In the genomic region with DNA sequence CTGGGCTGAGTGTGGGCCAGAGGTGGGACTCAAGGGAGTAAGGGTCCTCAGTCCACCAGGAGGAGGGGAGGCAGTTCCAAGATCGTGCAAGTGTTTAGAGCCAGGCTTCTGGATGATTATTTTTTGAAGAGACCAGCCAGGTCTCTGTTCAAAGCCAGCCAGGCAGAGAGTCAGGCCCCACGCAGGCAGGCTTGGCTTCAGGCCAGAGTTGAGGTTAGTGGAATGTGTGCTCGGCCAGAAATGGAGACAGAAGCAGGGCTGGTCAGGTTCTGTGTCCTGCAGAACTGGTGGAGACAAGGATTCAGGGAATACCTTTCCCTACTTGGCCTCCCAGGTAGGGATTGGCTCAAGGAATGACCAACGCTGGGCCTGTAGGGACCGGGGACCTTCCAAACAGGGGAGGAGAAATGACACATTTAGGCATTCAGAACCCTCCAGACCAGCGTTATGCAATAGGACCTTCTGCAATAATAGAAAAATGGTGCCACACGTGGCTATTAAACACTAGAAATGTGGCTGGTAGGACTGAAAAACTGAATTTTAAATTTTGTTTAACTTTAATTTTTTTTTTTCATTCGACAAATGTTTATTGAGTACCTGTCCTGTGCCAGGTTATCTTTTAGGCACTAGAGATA, we compare ENCODE assay signal across 15 cellular contexts.
DNase-seq lines count a peak whose midpoint lies in the region; ATAC-seq and TF ChIP-seq lines count a peak whose summit lies in the region.
"Had no signal": no experiment of that assay in that cellular context is flagged by ENCODE, and none has a peak within 500 bp of the region (broad histone marks: within the 10 kb centered on the region; RNA-seq: fewer than 3 reads in every experiment).

No MANE protein-coding gene starts in this region.

- no peak for TF ChIP-seq CTCF in upper lobe of right lung (IDR thresholded peaks at IDR 0.05)

- no peak overlapping the region for H3K27ac ChIP-seq in upper lobe of right lung
- H3K27ac ChIP-seq: A549, SJSA1 had no signal

- no peaks in the 10 kb centered on the region for H3K4me1 ChIP-seq in upper lobe of right lung
- H3K4me1 ChIP-seq: A549, SJSA1 had no signal

- peak; percentile 20 for DNase-seq in NCI-H2029 (lab: John Stamatoyannopoulos, UW)
- no peak for DNase-seq in NCI-H2029 treated with DMSO at 0.1 percent for 48 hours (lab: John Stamatoyannopoulos, UW)
- peak; percentile 35 for DNase-seq in amniotic epithelial cell (ENCODE audit: low read depth)
- DNase-seq in cardiac septum (ENCODE audit: low spot score) = peak; percentile 83
- no peak for DNase-seq in upper lobe of right lung
- DNase-seq in NCI-H1436 treated with DMSO at 0.1 percent for 48 hours (lab: John Stamatoyannopoulos, UW) = no peak
- DNase-seq: activated CD4-positive, alpha-beta T cell treated with anti-CD3 and anti-CD28 coated beads, Interleukin-2, amount 10 ng/mL, durations not matched to agents 24 days and 14 days; activated naive CD4-positive, alpha-beta T cell treated with anti-CD3 and anti-CD28 coated beads for 36 hours; DND-41; hypothalamus; small intestine had no signal

- H3K9me3 ChIP-seq in upper lobe of right lung = no peaks in the 10 kb centered on the region
- H3K9me3 ChIP-seq: A549, SJSA1 had no signal

- no peaks in the 10 kb centered on the region for H3K36me3 ChIP-seq in upper lobe of right lung
- H3K36me3 ChIP-seq: SJSA1 had no signal

- intact Hi-C loops in cardiac septum (cut with DNase I) (no loop called here), upper lobe of right lung (cut with DNase I) (no loop called here)

- ATAC-seq in upper lobe of right lung (peak; percentile 35), GM18909 (IDR thresholded peaks at IDR 0.05; ENCODE audit: poor library complexity, unreplicated experiment) (no peak), HG03469 (IDR thresholded peaks at IDR 0.05; ENCODE audit: unreplicated experiment) (no peak)
- ATAC-seq: A549 had no signal

- no peak overlapping the region for H3K4me3 ChIP-seq in upper lobe of right lung
- H3K4me3 ChIP-seq: A549, SJSA1 had no signal

- H3K27me3 ChIP-seq in upper lobe of right lung = no peaks in the 10 kb centered on the region
- H3K27me3 ChIP-seq: SJSA1 had no signal

Comparison
In these comparisons a context has a peak if more than half of its experiments do, and no peak if none do; other contexts are left out.
1. DNase-seq: peak in NCI-H2029 (single experiment), amniotic epithelial cell (single experiment) and cardiac septum (single experiment); none in NCI-H2029 treated with DMSO at 0.1 percent for 48 hours (single experiment), upper lobe of right lung (single experiment) and NCI-H1436 treated with DMSO at 0.1 percent for 48 hours (single experiment).